Comparison of ENCODE assay signal across 1 cellular context in the genomic region with DNA sequence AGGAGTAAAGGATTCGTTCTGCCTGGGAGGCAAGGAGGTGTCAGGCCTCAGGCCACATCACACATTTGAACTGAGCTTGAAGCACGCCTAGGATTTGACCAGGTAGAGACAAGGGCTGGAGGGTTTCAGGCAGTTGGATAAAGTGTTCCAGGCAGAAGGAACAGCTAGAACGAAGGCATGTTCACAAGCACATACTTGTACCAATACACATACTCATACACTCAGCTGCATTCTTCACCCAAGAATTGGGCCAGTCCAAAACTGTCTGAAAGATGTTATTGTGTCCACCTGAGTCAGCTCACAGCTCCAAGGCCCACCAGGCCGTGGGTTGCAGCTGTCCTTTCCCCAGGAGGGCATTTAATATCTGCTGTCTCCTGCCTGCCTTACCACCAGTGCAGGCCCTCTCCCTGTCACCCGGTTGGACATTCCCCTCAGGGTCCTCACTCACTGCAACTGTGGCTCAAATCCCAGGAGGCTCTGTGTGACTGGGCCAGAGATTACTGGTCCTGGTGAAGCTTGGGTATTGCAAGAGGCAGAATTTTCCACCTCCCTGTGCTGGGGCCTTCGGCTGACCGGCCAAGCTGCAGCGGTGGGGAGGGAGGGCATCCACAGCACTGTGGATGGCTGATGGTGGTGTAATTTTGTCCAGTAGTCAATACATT.
TF ChIP-seq lines count a peak whose summit lies in the region.

No MANE protein-coding gene starts in this region.

TF ChIP-seq in IMR-90, 13 proteins besides CTCF, POLR2A, EP300 and RAD21:
- TF ChIP-seq SMC3 (IDR thresholded peaks at IDR 0.05; ENCODE audit: low read depth, low read length) (no peak), BHLHE40 (IDR thresholded peaks at IDR 0.05; ENCODE audit: low read depth, low read length) (no peak), CEBPB (IDR thresholded peaks at IDR 0.05; ENCODE audit: low read depth, low read length) (no peak), RCOR1 (IDR thresholded peaks at IDR 0.05; ENCODE audit: insufficient replicate concordance, low read length) (no peak), CHD1 (IDR thresholded peaks at IDR 0.05; ENCODE audit: low read depth, low read length) (no peak), MXI1 (IDR thresholded peaks at IDR 0.05; ENCODE audit: borderline replicate concordance, low read depth, low read length) (no peak), FOS (IDR thresholded peaks at IDR 0.05; ENCODE audit: low read depth, low read length) (no peak), NFE2L2 (IDR thresholded peaks at IDR 0.05; ENCODE audit: low read depth, low read length) (no peak), MAZ (IDR thresholded peaks at IDR 0.05; ENCODE audit: borderline replicate concordance, low read depth, low read length) (no peak), MAFK (IDR thresholded peaks at IDR 0.05; ENCODE audit: low read depth, low read length) (no peak)
- TF ChIP-seq, protein P1, sequence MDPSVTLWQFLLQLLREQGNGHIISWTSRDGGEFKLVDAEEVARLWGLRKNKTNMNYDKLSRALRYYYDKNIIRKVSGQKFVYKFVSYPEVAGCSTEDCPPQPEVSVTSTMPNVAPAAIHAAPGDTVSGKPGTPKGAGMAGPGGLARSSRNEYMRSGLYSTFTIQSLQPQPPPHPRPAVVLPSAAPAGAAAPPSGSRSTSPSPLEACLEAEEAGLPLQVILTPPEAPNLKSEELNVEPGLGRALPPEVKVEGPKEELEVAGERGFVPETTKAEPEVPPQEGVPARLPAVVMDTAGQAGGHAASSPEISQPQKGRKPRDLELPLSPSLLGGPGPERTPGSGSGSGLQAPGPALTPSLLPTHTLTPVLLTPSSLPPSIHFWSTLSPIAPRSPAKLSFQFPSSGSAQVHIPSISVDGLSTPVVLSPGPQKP (IDR thresholded peaks at IDR 0.05; ENCODE audit: borderline replicate concordance, low read depth, low read length) = no peak
- TF ChIP-seq, protein P2, sequence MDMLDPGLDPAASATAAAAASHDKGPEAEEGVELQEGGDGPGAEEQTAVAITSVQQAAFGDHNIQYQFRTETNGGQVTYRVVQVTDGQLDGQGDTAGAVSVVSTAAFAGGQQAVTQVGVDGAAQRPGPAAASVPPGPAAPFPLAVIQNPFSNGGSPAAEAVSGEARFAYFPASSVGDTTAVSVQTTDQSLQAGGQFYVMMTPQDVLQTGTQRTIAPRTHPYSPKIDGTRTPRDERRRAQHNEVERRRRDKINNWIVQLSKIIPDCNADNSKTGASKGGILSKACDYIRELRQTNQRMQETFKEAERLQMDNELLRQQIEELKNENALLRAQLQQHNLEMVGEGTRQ (IDR thresholded peaks at IDR 0.05; ENCODE audit: low read depth, low read length) = no peak
TF ChIP-seq in IMR-90: peak in this region for 0.
